Comparison of ENCODE assay signal across 9 cellular contexts in genomic region chr4:93828332-93828829, GRCh38. TPM values are rescaled to one million over a fixed set of nuclear protein-coding genes. Genes with fewer than 3 reads are reported as not detected.
A peak's percentile ranks its signal among the peaks of the same experiment; 100 is the strongest.
DNase-seq lines count a peak whose midpoint lies in the region; ATAC-seq and TF ChIP-seq lines count a peak whose summit lies in the region.
"Had no signal": no experiment of that assay in that cellular context is flagged by ENCODE, and none has a peak within 500 bp of the region (broad histone marks: within the 10 kb centered on the region; RNA-seq: fewer than 3 reads in every experiment).

Gene ATOH1 (plus strand): TSS chr4:93828753. CDS start chr4:93828927, 174 bp downstream.

- no peak within 1 kb of the TSS for H2AK5ac ChIP-seq in mesenchymal stem cell (ENCODE audit: low read length, severe bottlenecking)

- TF ChIP-seq CTCF in MM.1S (IDR thresholded peaks at IDR 0.05; ENCODE audit: low read length) (no peak), MCF 10A (IDR thresholded peaks at IDR 0.05; ENCODE audit: unreplicated experiment) (no peak)

- no peaks in the 10 kb centered on the region for H3K9me2 ChIP-seq in MM.1S (replicated peaks; ENCODE audit: insufficient read depth, low read length)

- H3K9ac ChIP-seq in MM.1S (ENCODE audit: low read length) (no peak within 1 kb of the TSS), mesenchymal stem cell (ENCODE audit: low read length) (no peak within 1 kb of the TSS)

- H3K9me3 Mint-ChIP-seq in MCF 10A (ENCODE audit: unreplicated experiment), result no peaks in the 10 kb centered on the region
- peaks cover 0 to 9% of the 10 kb centered on the region in 2 donors for H3K9me3 Mint-ChIP-seq in effector memory CD8-positive, alpha-beta T cell

- H3K4me2 ChIP-seq in MM.1S (ENCODE audit: low read depth, low read length), result peak within 1 kb of the TSS; percentile 89
- H3K4me2 ChIP-seq in mesenchymal stem cell (ENCODE audit: low read length, poor library complexity, severe bottlenecking), result peak within 1 kb of the TSS; percentile 98

- no peaks in the 10 kb centered on the region for H4K20me1 ChIP-seq in MM.1S (ENCODE audit: insufficient read depth, low read length)

- no peak within 1 kb of the TSS for H2BK120ac ChIP-seq in mesenchymal stem cell (ENCODE audit: low read depth, low read length)

- no peaks in the 10 kb centered on the region for H3K36me3 ChIP-seq in MM.1S (replicated peaks; ENCODE audit: insufficient read depth, low read length)
- H3K36me3 ChIP-seq in mesenchymal stem cell (ENCODE audit: control insufficient read depth in 1 of 2, insufficient read depth in 2 of 2, low read depth in 1 of 2, low read length in 2 of 2), result peaks cover 0 to 3% of the 10 kb centered on the region in 2 experiments

- peak within 1 kb of the TSS in 1 of 2 experiments; percentile 67 for H3K23ac ChIP-seq in mesenchymal stem cell (ENCODE audit: low read length in 2 of 2)

- H3K36me3 Mint-ChIP-seq in MCF 10A (ENCODE audit: insufficient read depth, unreplicated experiment), result no peaks in the 10 kb centered on the region
- H3K36me3 Mint-ChIP-seq in effector memory CD8-positive, alpha-beta T cell (ENCODE audit: insufficient read depth), result no peaks in the 10 kb centered on the region

- no peak within 1 kb of the TSS for H3K18ac ChIP-seq in mesenchymal stem cell (ENCODE audit: low read depth in 1 of 2, low read length in 2 of 2)

- H3K9me3 ChIP-seq in MM.1S (replicated peaks; ENCODE audit: insufficient read depth, low read length) (no peaks in the 10 kb centered on the region), mesenchymal stem cell (ENCODE audit: control insufficient read depth, low read length) (peaks cover 2% of the 10 kb centered on the region)

- H3K14ac ChIP-seq in mesenchymal stem cell (ENCODE audit: low read length in 2 of 2), result no peak within 1 kb of the TSS

- 1% methylated on average over 40 of the region's 40 CpGs for whole genome bisulfite sequencing in mesenchymal stem cell

- H2AFZ ChIP-seq in MM.1S (ENCODE audit: low read length), result peak within 1 kb of the TSS; percentile 82
- H2AFZ ChIP-seq in mesenchymal stem cell (ENCODE audit: low read depth, low read length), result peak within 1 kb of the TSS; percentile 44

- H4K8ac ChIP-seq in mesenchymal stem cell (ENCODE audit: low read length), result no peak within 1 kb of the TSS

- ATAC-seq in GM18520 (IDR thresholded peaks at IDR 0.05; ENCODE audit: unreplicated experiment) (no peak), HG03442 (IDR thresholded peaks at IDR 0.05; ENCODE audit: unreplicated experiment) (no peak)
- ATAC-seq in effector memory CD8-positive, alpha-beta T cell (replicated peaks), result no peak

- no peak within 1 kb of the TSS for H3K4ac ChIP-seq in mesenchymal stem cell (ENCODE audit: low read depth in 1 of 2, low read length in 2 of 2)

- no peaks in the 10 kb centered on the region for H3K79me1 ChIP-seq in mesenchymal stem cell (replicated peaks; ENCODE audit: low read length, poor library complexity, severe bottlenecking)

- no peak within 1 kb of the TSS for H4K91ac ChIP-seq in mesenchymal stem cell (ENCODE audit: low read length)

- peaks cover 16% of the 10 kb centered on the region; the same call in 1 of the 2 replicates for H3F3A ChIP-seq in MM.1S (ENCODE audit: insufficient read depth, low read length)

- H3K4me3 ChIP-seq in MM.1S (ENCODE audit: low read length) (peak within 1 kb of the TSS; percentile 80), mesenchymal stem cell (ENCODE audit: insufficient read depth in 1 of 2, low read depth in 1 of 2, low read length in 2 of 2) (peak within 1 kb of the TSS; percentile 52 to 67)

- no TSS peak for BruUV-seq in MCF 10A (replicated peaks; lab: Mats Ljungman, UMichigan)

- DNase-seq in GM03348 (ENCODE audit: low spot score) (peak; percentile 42), MM.1S (peak; percentile 60), MCF 10A (ENCODE audit: unreplicated experiment) (peak; percentile 59), mesenchymal stem cell (no peak), EL (no peak)
- no peak for DNase-seq in effector memory CD8-positive, alpha-beta T cell

- H3K27me3 ChIP-seq in MM.1S (replicated peaks; ENCODE audit: insufficient read depth, low read length) (peaks cover 26% of the 10 kb centered on the region), mesenchymal stem cell (ENCODE audit: control insufficient read depth in 1 of 2, insufficient read depth in 1 of 2, low read length in 2 of 2) (peaks cover 67 to 82% of the 10 kb centered on the region in 2 experiments)

- no peak within 1 kb of the TSS for H3K27ac Mint-ChIP-seq in MCF 10A (ENCODE audit: low read depth, unreplicated experiment)
- no peak within 1 kb of the TSS for H3K27ac Mint-ChIP-seq in effector memory CD8-positive, alpha-beta T cell

- no peak within 1 kb of the TSS for H2BK15ac ChIP-seq in mesenchymal stem cell (ENCODE audit: low read depth, poor library complexity, severe bottlenecking)

- no peak within 1 kb of the TSS for H2BK12ac ChIP-seq in mesenchymal stem cell (ENCODE audit: low read length in 2 of 2)

- peak within 1 kb of the TSS; percentile 88 for H3K4me3 Mint-ChIP-seq in MCF 10A (ENCODE audit: unreplicated experiment)
- peak within 1 kb of the TSS in 1 of 2 donors; percentile 45 for H3K4me3 Mint-ChIP-seq in effector memory CD8-positive, alpha-beta T cell

- POLR2A ChIA-PET in MCF 10A (lab: Yijun Ruan, JAX), result no interaction called here

- H3K4me1 ChIP-seq in MM.1S (ENCODE audit: low read length), result peaks cover 10% of the 10 kb centered on the region; the same call in 1 of the 2 replicates
- H3K4me1 ChIP-seq in mesenchymal stem cell (ENCODE audit: control insufficient read depth, insufficient read depth, low read depth, low read length), result peaks cover 26% of the 10 kb centered on the region

- H3K79me2 ChIP-seq in MM.1S (ENCODE audit: low read length), result no peaks in the 10 kb centered on the region

- peaks cover 27% of the 10 kb centered on the region for H3K27me3 Mint-ChIP-seq in MCF 10A (ENCODE audit: insufficient read depth, unreplicated experiment)
- peaks cover 53 to 69% of the 10 kb centered on the region in 2 donors for H3K27me3 Mint-ChIP-seq in effector memory CD8-positive, alpha-beta T cell

- H3K27ac ChIP-seq in MM.1S (ENCODE audit: low read length) (no peak within 1 kb of the TSS), mesenchymal stem cell (ENCODE audit: low read length, poor library complexity, severe bottlenecking) (no peak within 1 kb of the TSS)

- CTCF ChIA-PET in MCF 10A (lab: Yijun Ruan, JAX), result interaction anchor here (0.7 to 1.8 kb wide), 2 partner anchors 16 to 298 kb away, joined by 3 to 4 read pairs; no protein-coding TSS in a partner anchor

- no peak within 1 kb of the TSS for H2BK5ac ChIP-seq in mesenchymal stem cell (ENCODE audit: low read depth, low read length, poor library complexity, severe bottlenecking)

- no peaks in the 10 kb centered on the region for H3K4me1 Mint-ChIP-seq in MCF 10A (ENCODE audit: insufficient read depth, unreplicated experiment)
- peaks cover 0 to 3% of the 10 kb centered on the region in 2 donors for H3K4me1 Mint-ChIP-seq in effector memory CD8-positive, alpha-beta T cell (ENCODE audit: low read depth in 2 of 2)

- intact Hi-C loops in MCF 10A (cut with micrococcal nuclease), result no loop called here

RNA-seq across cellular contexts. Expression of gene ATOH1, which starts in this region (rescaled TPM):
- total RNA-seq in MCF 10A (2022), result not detected in 2 replicates
- polyA plus RNA-seq in mesenchymal stem cell (2013, experiment 1 of 2), result not detected
- not detected for polyA plus RNA-seq in mesenchymal stem cell (2013, experiment 2 of 2)
- total RNA-seq: liver had no signal
- polyA plus RNA-seq: liver had no signal

Comparison
In these comparisons a context has a peak if more than half of its experiments do, and no peak if none do; other contexts are left out.
1. Peak in DNase-seq in MCF 10A; RNA of the gene not detected or under 1 TPM.
2. DNase-seq: peak in GM03348 (single experiment) and MM.1S (single experiment); none in mesenchymal stem cell (single experiment), effector memory CD8-positive, alpha-beta T cell (0 of 3) and EL (single experiment).